Comparison of ENCODE assay signal across 2 cellular contexts in genomic region chr15:42508263-42508690, GRCh38.
A peak's percentile ranks its signal among the peaks of the same experiment; 100 is the strongest.
TF ChIP-seq lines count a peak whose summit lies in the region.

No MANE protein-coding gene starts in this region.

TF ChIP-seq in liver, 16 proteins besides CTCF, POLR2A, EP300 and RAD21:
- TF ChIP-seq FOXA1 (IDR thresholded peaks at IDR 0.05), result no peak
- peak in 1 of 2 donors; percentile 15 for TF ChIP-seq RXRA (IDR thresholded peaks at IDR 0.05)
- TF ChIP-seq SP1 (IDR thresholded peaks at IDR 0.05), result peak; percentile 32
- peak; percentile 67 for TF ChIP-seq REST (IDR thresholded peaks at IDR 0.05)
- TF ChIP-seq JUND (IDR thresholded peaks at IDR 0.05), result peak in 1 of 2 donors; percentile 14
- no peak for TF ChIP-seq GABPA (IDR thresholded peaks at IDR 0.05 in 1 of 2, conservative IDR thresholded peaks at IDR 0.05 in 1 of 2)
- TF ChIP-seq NR2F2 (IDR thresholded peaks at IDR 0.05), result peak; percentile 87
TF ChIP-seq in liver: peak in this region for 5.

TF ChIP-seq in HepG2, 621 proteins besides CTCF, POLR2A, EP300 and RAD21:
- TF ChIP-seq, protein P1, sequence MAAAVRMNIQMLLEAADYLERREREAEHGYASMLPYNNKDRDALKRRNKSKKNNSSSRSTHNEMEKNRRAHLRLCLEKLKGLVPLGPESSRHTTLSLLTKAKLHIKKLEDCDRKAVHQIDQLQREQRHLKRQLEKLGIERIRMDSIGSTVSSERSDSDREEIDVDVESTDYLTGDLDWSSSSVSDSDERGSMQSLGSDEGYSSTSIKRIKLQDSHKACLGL (CRISPR knock-in tag; IDR thresholded peaks at IDR 0.05), result no peak
- no peak for TF ChIP-seq ZNF850 (CRISPR knock-in tag; conservative IDR thresholded peaks at IDR 0.05)
- no peak for TF ChIP-seq ZNF558 (CRISPR knock-in tag; IDR thresholded peaks at IDR 0.05; ENCODE audit: borderline replicate concordance)
- no peak for TF ChIP-seq ZNF501 (CRISPR knock-in tag; IDR thresholded peaks at IDR 0.05)
- TF ChIP-seq IKZF4 (CRISPR knock-in tag; IDR thresholded peaks at IDR 0.05; ENCODE audit: borderline replicate concordance, low read depth, not compliant biosample characterization), result no peak
- no peak for TF ChIP-seq SIX4 (CRISPR knock-in tag; IDR thresholded peaks at IDR 0.05)
- TF ChIP-seq KAT8 (CRISPR knock-in tag; IDR thresholded peaks at IDR 0.05), result no peak
- no peak for TF ChIP-seq SAP130 (CRISPR knock-in tag; IDR thresholded peaks at IDR 0.05; ENCODE audit: low read depth)
- TF ChIP-seq NFKBIZ (CRISPR knock-in tag; IDR thresholded peaks at IDR 0.05), result no peak
- no peak for TF ChIP-seq POLR2AphosphoS2 (IDR thresholded peaks at IDR 0.05; ENCODE audit: low read depth, low read length)
- no peak for TF ChIP-seq RFXAP (CRISPR knock-in tag; IDR thresholded peaks at IDR 0.05; ENCODE audit: borderline replicate concordance)
- TF ChIP-seq, protein P2, sequence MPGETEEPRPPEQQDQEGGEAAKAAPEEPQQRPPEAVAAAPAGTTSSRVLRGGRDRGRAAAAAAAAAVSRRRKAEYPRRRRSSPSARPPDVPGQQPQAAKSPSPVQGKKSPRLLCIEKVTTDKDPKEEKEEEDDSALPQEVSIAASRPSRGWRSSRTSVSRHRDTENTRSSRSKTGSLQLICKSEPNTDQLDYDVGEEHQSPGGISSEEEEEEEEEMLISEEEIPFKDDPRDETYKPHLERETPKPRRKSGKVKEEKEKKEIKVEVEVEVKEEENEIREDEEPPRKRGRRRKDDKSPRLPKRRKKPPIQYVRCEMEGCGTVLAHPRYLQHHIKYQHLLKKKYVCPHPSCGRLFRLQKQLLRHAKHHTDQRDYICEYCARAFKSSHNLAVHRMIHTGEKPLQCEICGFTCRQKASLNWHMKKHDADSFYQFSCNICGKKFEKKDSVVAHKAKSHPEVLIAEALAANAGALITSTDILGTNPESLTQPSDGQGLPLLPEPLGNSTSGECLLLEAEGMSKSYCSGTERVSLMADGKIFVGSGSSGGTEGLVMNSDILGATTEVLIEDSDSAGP (CRISPR knock-in tag; IDR thresholded peaks at IDR 0.05; ENCODE audit: borderline replicate concordance), result no peak
- no peak for TF ChIP-seq ZNF224 (CRISPR knock-in tag; IDR thresholded peaks at IDR 0.05)
- TF ChIP-seq, protein P3, sequence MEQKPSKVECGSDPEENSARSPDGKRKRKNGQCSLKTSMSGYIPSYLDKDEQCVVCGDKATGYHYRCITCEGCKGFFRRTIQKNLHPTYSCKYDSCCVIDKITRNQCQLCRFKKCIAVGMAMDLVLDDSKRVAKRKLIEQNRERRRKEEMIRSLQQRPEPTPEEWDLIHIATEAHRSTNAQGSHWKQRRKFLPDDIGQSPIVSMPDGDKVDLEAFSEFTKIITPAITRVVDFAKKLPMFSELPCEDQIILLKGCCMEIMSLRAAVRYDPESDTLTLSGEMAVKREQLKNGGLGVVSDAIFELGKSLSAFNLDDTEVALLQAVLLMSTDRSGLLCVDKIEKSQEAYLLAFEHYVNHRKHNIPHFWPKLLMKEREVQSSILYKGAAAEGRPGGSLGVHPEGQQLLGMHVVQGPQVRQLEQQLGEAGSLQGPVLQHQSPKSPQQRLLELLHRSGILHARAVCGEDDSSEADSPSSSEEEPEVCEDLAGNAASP (CRISPR knock-in tag; IDR thresholded peaks at IDR 0.05; ENCODE audit: borderline replicate concordance), result no peak
- no peak for TF ChIP-seq ETV5 (CRISPR knock-in tag; IDR thresholded peaks at IDR 0.05; ENCODE audit: borderline replicate concordance)
- TF ChIP-seq BATF2 (CRISPR knock-in tag; IDR thresholded peaks at IDR 0.05), result no peak
- no peak for TF ChIP-seq PRDM4 (CRISPR knock-in tag; IDR thresholded peaks at IDR 0.05; ENCODE audit: borderline replicate concordance)
- no peak for TF ChIP-seq ZNF460 (CRISPR knock-in tag; IDR thresholded peaks at IDR 0.05; ENCODE audit: borderline replicate concordance)
- no peak for TF ChIP-seq ZNF143 (CRISPR knock-in tag; IDR thresholded peaks at IDR 0.05)
